8 cellular contexts compared by ENCODE assay signal in genomic region chr19:39557791-39558622, GRCh38. TPM values are rescaled to one million over a fixed set of nuclear protein-coding genes. Genes with fewer than 3 reads are reported as not detected.
DNase-seq lines count a peak whose midpoint lies in the region; ATAC-seq and TF ChIP-seq lines count a peak whose summit lies in the region.

No MANE protein-coding gene starts in this region.

- no peaks in the 10 kb centered on the region for H4K20me1 ChIP-seq in PC-3 (ENCODE audit: low read length)

- CTCF ChIA-PET in PC-3 (lab: Charles Lee): no interaction called here

- peak overlapping the region; percentile 31 for H3K27ac ChIP-seq in PC-3 (ENCODE audit: low read length)

- H3K4me1 ChIP-seq in PC-3 (ENCODE audit: insufficient read depth, low read length): peaks cover 19% of the 10 kb centered on the region

- no peaks in the 10 kb centered on the region for H3K9me3 ChIP-seq in PC-3 (ENCODE audit: low read length)

- H3K27me3 Mint-ChIP-seq in nephron progenitor cell (ENCODE audit: low read depth, poor library complexity): peaks cover 86% of the 10 kb centered on the region

- H3F3A ChIP-seq in PC-3 (ENCODE audit: low read length, unreplicated experiment): no peaks in the 10 kb centered on the region

- H3K36me3 ChIP-seq in PC-3 (ENCODE audit: low read depth, low read length): no peaks in the 10 kb centered on the region

- no peaks in the 10 kb centered on the region for H3K27me3 ChIP-seq in PC-3 (ENCODE audit: low read length)

- no peak for TF ChIP-seq CTCF in PC-3 (conservative IDR thresholded peaks at IDR 0.05; ENCODE audit: low read depth, low read length)
- TF ChIP-seq CTCF in fibroblast of villous mesenchyme (IDR thresholded peaks at IDR 0.05; ENCODE audit: insufficient read depth, low read depth, low read length): no peak
- no peak for TF ChIP-seq CTCF in nephron progenitor cell (IDR thresholded peaks at IDR 0.05)

- DNase-seq in COLO668 (lab: John Stamatoyannopoulos, UW; ENCODE audit: unreplicated experiment) (peak; percentile 72), PC-3 (peak; percentile 76), fibroblast of villous mesenchyme (ENCODE audit: low read depth) (peak; percentile 14), NCI-H2227 (lab: John Stamatoyannopoulos, UW; ENCODE audit: unreplicated experiment) (no peak), nephron progenitor cell (no peak)
- DNase-seq in activated effector memory CD4-positive, alpha-beta T cell treated with anti-CD3 and anti-CD28 coated beads, Interleukin-2, amount 50 U/mL, for 16 hours: no peak

- H3K4me2 ChIP-seq in PC-3 (ENCODE audit: low read length): peak overlapping the region; percentile 87

- peaks cover 19% of the 10 kb centered on the region for H3K4me1 Mint-ChIP-seq in nephron progenitor cell

- peak overlapping the region; percentile 57 for H2AFZ ChIP-seq in PC-3 (ENCODE audit: low read length)

- intact Hi-C loops in PC-3 (cut with micrococcal nuclease): no loop called here

- H3K79me2 ChIP-seq in PC-3 (ENCODE audit: low read length): no peaks in the 10 kb centered on the region

- H3K27ac Mint-ChIP-seq in nephron progenitor cell: no peak overlapping the region

- H3K9me2 ChIP-seq in PC-3 (replicated peaks; ENCODE audit: low read length): no peaks in the 10 kb centered on the region

- ATAC-seq in GM21423 (IDR thresholded peaks at IDR 0.05; ENCODE audit: unreplicated experiment): peak; percentile 66
- ATAC-seq in PC-3: peak; percentile 99
- no peak for ATAC-seq in HG02798 (IDR thresholded peaks at IDR 0.05; ENCODE audit: poor library complexity, unreplicated experiment)

- no TSS peak for BruUV-seq in PC-3 (replicated peaks; lab: Mats Ljungman, UMichigan)

- H3K4me3 ChIP-seq in PC-3 (ENCODE audit: low read length) (peak overlapping the region; percentile 58), fibroblast of villous mesenchyme (ENCODE audit: low read depth, low read length) (no peak overlapping the region)

- POLR2A ChIA-PET in PC-3 (lab: Charles Lee; ENCODE audit: unreplicated experiment): interaction anchor here (0.6 kb wide), 1 partner anchor 122 kb away, joined by 5 read pairs; the partner anchor contains the start of gene RPS16

- no peaks in the 10 kb centered on the region for H3K36me3 Mint-ChIP-seq in nephron progenitor cell (ENCODE audit: low read depth)

- H3K9ac ChIP-seq in PC-3 (ENCODE audit: low read length): no peak overlapping the region

- no peak overlapping the region for H3K4me3 Mint-ChIP-seq in nephron progenitor cell

- H3K9me3 Mint-ChIP-seq in nephron progenitor cell: no peaks in the 10 kb centered on the region

RNA-seq across cellular contexts. Expression of gene EID2, which starts 18.0 kb away (rescaled TPM):
- total RNA-seq in PC-3 (2014; rRNA removed) (11.3 and 22.9 TPM in 2 replicates), fibroblast of villous mesenchyme (8.4 and 10.8 TPM in 2 replicates)

RNA-seq across cellular contexts. Expression of gene EID2B, which starts 25.4 kb away (rescaled TPM):
- total RNA-seq in PC-3 (2014; rRNA removed) (2.1 and 3.5 TPM in 2 replicates), fibroblast of villous mesenchyme (4.3 and 4.5 TPM in 2 replicates)

RNA-seq across cellular contexts. Expression of gene SELENOV, which starts 43.1 kb away (rescaled TPM):
- total RNA-seq in PC-3 (2014; rRNA removed): not detected in 2 replicates
- total RNA-seq in fibroblast of villous mesenchyme: not detected in 2 replicates

RNA-seq across cellular contexts. Expression of gene LGALS13, which starts 44.3 kb away (rescaled TPM):
- not detected in 2 replicates for total RNA-seq in PC-3 (2014; rRNA removed)
- total RNA-seq in fibroblast of villous mesenchyme: not detected in 2 replicates

RNA-seq across cellular contexts. Expression of gene DLL3, which starts 59.3 kb away (rescaled TPM):
- total RNA-seq in PC-3 (2014; rRNA removed) (7.2 and 8.7 TPM in 2 replicates), fibroblast of villous mesenchyme (under 0.01 and 0.43 TPM in 2 replicates)

Comparison
In these comparisons a context has a peak if more than half of its experiments do, and no peak if none do; other contexts are left out.
1. DNase-seq: peak in COLO668 (single experiment), PC-3 (single experiment) and fibroblast of villous mesenchyme (single experiment); none in NCI-H2227 (single experiment), nephron progenitor cell (single experiment) and activated effector memory CD4-positive, alpha-beta T cell treated with anti-CD3 and anti-CD28 coated beads, Interleukin-2, amount 50 U/mL, for 16 hours (single experiment).